ENCODE assay signal across 1 cellular context in the genomic region with DNA sequence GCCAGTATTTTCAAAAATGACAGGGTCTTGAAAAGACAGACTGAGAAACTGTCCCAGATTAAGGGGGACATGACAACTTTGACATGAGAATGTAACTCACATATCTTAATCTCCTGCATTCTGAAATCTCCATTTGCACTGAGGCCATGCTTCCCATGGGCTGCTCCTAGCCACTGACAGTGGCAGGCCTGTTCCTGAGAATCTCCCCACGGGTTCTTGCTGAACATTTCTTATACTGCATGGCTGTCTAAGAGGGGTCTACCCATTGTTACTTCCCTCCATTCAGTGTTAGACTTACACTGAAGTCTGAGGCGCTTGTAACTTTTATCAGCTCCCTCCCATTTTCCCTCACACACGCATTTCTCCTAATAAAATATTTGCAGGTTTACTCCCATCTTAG.
TF ChIP-seq lines count a peak whose summit lies in the region.

No MANE protein-coding gene starts in this region.

TF ChIP-seq in K562, 482 proteins besides CTCF, POLR2A, EP300 and RAD21:
- TF ChIP-seq, protein P1, sequence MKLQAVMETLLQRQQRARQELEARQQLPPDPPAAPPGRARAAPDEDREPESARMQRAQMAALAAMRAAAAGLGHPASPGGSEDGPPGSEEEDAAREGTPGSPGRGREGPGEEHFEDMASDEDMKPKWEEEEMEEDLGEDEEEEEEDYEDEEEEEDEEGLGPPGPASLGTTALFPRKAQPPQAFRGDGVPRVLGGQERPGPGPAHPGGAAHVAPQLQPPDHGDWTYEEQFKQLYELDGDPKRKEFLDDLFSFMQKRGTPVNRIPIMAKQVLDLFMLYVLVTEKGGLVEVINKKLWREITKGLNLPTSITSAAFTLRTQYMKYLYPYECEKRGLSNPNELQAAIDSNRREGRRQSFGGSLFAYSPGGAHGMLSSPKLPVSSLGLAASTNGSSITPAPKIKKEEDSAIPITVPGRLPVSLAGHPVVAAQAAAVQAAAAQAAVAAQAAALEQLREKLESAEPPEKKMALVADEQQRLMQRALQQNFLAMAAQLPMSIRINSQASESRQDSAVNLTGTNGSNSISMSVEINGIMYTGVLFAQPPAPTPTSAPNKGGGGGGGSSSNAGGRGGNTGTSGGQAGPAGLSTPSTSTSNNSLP (IDR thresholded peaks at IDR 0.05; ENCODE audit: borderline replicate concordance, low read depth, low read length), result no peak
- no peak for TF ChIP-seq NONO (IDR thresholded peaks at IDR 0.05; ENCODE audit: low read depth in 2 of 2, low read length in 1 of 2)
- TF ChIP-seq ZNF224 (CRISPR knock-in tag; IDR thresholded peaks at IDR 0.05), result no peak
- no peak for TF ChIP-seq ZNF134 (CRISPR knock-in tag; conservative IDR thresholded peaks at IDR 0.05)
- TF ChIP-seq ZNF384 (IDR thresholded peaks at IDR 0.05; ENCODE audit: low read depth, low read length), result no peak
- TF ChIP-seq, protein P2, sequence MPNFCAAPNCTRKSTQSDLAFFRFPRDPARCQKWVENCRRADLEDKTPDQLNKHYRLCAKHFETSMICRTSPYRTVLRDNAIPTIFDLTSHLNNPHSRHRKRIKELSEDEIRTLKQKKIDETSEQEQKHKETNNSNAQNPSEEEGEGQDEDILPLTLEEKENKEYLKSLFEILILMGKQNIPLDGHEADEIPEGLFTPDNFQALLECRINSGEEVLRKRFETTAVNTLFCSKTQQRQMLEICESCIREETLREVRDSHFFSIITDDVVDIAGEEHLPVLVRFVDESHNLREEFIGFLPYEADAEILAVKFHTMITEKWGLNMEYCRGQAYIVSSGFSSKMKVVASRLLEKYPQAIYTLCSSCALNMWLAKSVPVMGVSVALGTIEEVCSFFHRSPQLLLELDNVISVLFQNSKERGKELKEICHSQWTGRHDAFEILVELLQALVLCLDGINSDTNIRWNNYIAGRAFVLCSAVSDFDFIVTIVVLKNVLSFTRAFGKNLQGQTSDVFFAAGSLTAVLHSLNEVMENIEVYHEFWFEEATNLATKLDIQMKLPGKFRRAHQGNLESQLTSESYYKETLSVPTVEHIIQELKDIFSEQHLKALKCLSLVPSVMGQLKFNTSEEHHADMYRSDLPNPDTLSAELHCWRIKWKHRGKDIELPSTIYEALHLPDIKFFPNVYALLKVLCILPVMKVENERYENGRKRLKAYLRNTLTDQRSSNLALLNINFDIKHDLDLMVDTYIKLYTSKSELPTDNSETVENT (CRISPR knock-in tag; IDR thresholded peaks at IDR 0.05), result no peak
- TF ChIP-seq, protein P3, sequence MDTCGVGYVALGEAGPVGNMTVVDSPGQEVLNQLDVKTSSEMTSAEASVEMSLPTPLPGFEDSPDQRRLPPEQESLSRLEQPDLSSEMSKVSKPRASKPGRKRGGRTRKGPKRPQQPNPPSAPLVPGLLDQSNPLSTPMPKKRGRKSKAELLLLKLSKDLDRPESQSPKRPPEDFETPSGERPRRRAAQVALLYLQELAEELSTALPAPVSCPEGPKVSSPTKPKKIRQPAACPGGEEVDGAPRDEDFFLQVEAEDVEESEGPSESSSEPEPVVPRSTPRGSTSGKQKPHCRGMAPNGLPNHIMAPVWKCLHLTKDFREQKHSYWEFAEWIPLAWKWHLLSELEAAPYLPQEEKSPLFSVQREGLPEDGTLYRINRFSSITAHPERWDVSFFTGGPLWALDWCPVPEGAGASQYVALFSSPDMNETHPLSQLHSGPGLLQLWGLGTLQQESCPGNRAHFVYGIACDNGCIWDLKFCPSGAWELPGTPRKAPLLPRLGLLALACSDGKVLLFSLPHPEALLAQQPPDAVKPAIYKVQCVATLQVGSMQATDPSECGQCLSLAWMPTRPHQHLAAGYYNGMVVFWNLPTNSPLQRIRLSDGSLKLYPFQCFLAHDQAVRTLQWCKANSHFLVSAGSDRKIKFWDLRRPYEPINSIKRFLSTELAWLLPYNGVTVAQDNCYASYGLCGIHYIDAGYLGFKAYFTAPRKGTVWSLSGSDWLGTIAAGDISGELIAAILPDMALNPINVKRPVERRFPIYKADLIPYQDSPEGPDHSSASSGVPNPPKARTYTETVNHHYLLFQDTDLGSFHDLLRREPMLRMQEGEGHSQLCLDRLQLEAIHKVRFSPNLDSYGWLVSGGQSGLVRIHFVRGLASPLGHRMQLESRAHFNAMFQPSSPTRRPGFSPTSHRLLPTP (IDR thresholded peaks at IDR 0.05; ENCODE audit: borderline replicate concordance, extremely low read depth, insufficient read length), result no peak
- TF ChIP-seq KDM1A (IDR thresholded peaks at IDR 0.05), result no peak
- TF ChIP-seq CAMTA2 (CRISPR knock-in tag; conservative IDR thresholded peaks at IDR 0.05), result no peak
- TF ChIP-seq ATF7 (IDR thresholded peaks at IDR 0.05), result no peak
- TF ChIP-seq PURB (CRISPR knock-in tag; IDR thresholded peaks at IDR 0.05; ENCODE audit: low read depth), result no peak
- TF ChIP-seq BRD9 (IDR thresholded peaks at IDR 0.05; ENCODE audit: low read depth, partially characterized antibody), result no peak
- TF ChIP-seq KLF16 (IDR thresholded peaks at IDR 0.05), result no peak
- TF ChIP-seq, protein P4, sequence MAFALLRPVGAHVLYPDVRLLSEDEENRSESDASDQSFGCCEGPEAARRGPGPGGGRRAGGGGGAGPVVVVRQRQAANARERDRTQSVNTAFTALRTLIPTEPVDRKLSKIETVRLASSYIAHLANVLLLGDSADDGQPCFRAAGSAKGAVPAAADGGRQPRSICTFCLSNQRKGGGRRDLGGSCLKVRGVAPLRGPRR (CRISPR knock-in tag; IDR thresholded peaks at IDR 0.05), result no peak
- TF ChIP-seq, protein P5, sequence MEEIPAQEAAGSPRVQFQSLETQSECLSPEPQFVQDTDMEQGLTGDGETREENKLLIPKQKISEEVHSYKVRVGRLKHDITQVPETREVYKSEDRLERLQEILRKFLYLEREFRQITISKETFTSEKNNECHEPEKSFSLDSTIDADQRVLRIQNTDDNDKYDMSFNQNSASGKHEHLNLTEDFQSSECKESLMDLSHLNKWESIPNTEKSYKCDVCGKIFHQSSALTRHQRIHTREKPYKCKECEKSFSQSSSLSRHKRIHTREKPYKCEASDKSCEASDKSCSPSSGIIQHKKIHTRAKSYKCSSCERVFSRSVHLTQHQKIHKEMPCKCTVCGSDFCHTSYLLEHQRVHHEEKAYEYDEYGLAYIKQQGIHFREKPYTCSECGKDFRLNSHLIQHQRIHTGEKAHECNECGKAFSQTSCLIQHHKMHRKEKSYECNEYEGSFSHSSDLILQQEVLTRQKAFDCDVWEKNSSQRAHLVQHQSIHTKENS (CRISPR knock-in tag; IDR thresholded peaks at IDR 0.05), result no peak
- no peak for TF ChIP-seq NFIX (CRISPR knock-in tag; IDR thresholded peaks at IDR 0.05; ENCODE audit: low read depth)
- TF ChIP-seq POLR3G (IDR thresholded peaks at IDR 0.05; ENCODE audit: extremely low read depth, insufficient read length, insufficient replicate concordance), result no peak
- no peak for TF ChIP-seq HIVEP1 (CRISPR knock-in tag; IDR thresholded peaks at IDR 0.05)
